ENCODE assay signal across 8 cellular contexts in genomic region chr18:47930086-47930843, GRCh38. TPM values are rescaled to one million over a fixed set of nuclear protein-coding genes. Genes with fewer than 3 reads are reported as not detected.
DNase-seq lines count a peak whose midpoint lies in the region; ATAC-seq and TF ChIP-seq lines count a peak whose summit lies in the region.

Gene SMAD2, minus strand, starts transcription at chr18:47930659. Its CDS starts 33,903 bp downstream, at chr18:47896756.

- TF ChIP-seq POLR2A in Raji (IDR thresholded peaks at IDR 0.05; ENCODE audit: insufficient read depth, low read depth, low read length): peak; percentile 14

- no peaks in the 10 kb centered on the region for H3K9me3 Mint-ChIP-seq in IgD-negative memory B cell

- H3K4me3 Mint-ChIP-seq in IgD-negative memory B cell: peak within 1 kb of the TSS; percentile 92 to 98 (median 96)

- peak within 1 kb of the TSS; percentile 90 to 98 (median 93) for H3K27ac Mint-ChIP-seq in IgD-negative memory B cell

- peak within 1 kb of the TSS; percentile 95 for H2AFZ ChIP-seq in neuron (ENCODE audit: low read depth, low read length)

- no peaks in the 10 kb centered on the region for H3K36me3 ChIP-seq in neuron (ENCODE audit: insufficient read depth, low read length)

- peak within 1 kb of the TSS; percentile 98 for H3K4me3 ChIP-seq in neuron (ENCODE audit: low read length)

- peaks cover 2% of the 10 kb centered on the region for H3K9me3 ChIP-seq in neuron (ENCODE audit: low read length)

- no peak for TF ChIP-seq CTCF in foreskin keratinocyte (conservative IDR thresholded peaks at IDR 0.05)

- peak within 1 kb of the TSS; percentile 93 for H3K27ac ChIP-seq in foreskin keratinocyte

- H3K27me3 ChIP-seq in foreskin keratinocyte (no peaks in the 10 kb centered on the region), neuron (ENCODE audit: insufficient read depth, low read length) (no peaks in the 10 kb centered on the region)

- peak; percentile 40 for ATAC-seq in GM21528 (IDR thresholded peaks at IDR 0.05; ENCODE audit: low FRiP score, unreplicated experiment)
- ATAC-seq in foreskin keratinocyte: peak; percentile 50

- no peaks in the 10 kb centered on the region for H3K27me3 Mint-ChIP-seq in IgD-negative memory B cell

- H3K36me3 Mint-ChIP-seq in IgD-negative memory B cell: peaks cover 2% of the 10 kb centered on the region

- H3K4me1 Mint-ChIP-seq in IgD-negative memory B cell: peaks cover 35 to 50% (median 44%) of the 10 kb centered on the region in 3 donors

- H3K4me1 ChIP-seq in foreskin keratinocyte: peaks cover 10% of the 10 kb centered on the region
- peaks cover 28% of the 10 kb centered on the region for H3K4me1 ChIP-seq in neuron (ENCODE audit: insufficient read depth, low read length)

- DNase-seq in DMS153 treated with DMSO at 0.1 percent for 48 hours (lab: John Stamatoyannopoulos, UW; ENCODE audit: unreplicated experiment) (peak; percentile 64), activated gamma-delta T cell (lab: John Stamatoyannopoulos, UW) (peak; percentile 64), foreskin keratinocyte (peak; percentile 60 to 74), stromal cell of bone marrow (ENCODE audit: low read depth) (peak; percentile 49)

RNA-seq across cellular contexts. Expression of gene SMAD2, which starts in this region (rescaled TPM):
- 57.9 TPM for polyA plus RNA-seq in IgD-negative memory B cell
- total RNA-seq in foreskin keratinocyte: 110 and 118 TPM in 2 replicates
- 32.3 and 33.6 TPM in 2 replicates for polyA plus RNA-seq in foreskin keratinocyte

Comparison
In these comparisons a context has a peak if more than half of its experiments do, and no peak if none do; other contexts are left out.
1. Peak in every context shown above with its lines: DNase-seq, ATAC-seq, H3K4me3 ChIP-seq and H3K27ac ChIP-seq.